8 cellular contexts compared by ENCODE assay signal in the genomic region with DNA sequence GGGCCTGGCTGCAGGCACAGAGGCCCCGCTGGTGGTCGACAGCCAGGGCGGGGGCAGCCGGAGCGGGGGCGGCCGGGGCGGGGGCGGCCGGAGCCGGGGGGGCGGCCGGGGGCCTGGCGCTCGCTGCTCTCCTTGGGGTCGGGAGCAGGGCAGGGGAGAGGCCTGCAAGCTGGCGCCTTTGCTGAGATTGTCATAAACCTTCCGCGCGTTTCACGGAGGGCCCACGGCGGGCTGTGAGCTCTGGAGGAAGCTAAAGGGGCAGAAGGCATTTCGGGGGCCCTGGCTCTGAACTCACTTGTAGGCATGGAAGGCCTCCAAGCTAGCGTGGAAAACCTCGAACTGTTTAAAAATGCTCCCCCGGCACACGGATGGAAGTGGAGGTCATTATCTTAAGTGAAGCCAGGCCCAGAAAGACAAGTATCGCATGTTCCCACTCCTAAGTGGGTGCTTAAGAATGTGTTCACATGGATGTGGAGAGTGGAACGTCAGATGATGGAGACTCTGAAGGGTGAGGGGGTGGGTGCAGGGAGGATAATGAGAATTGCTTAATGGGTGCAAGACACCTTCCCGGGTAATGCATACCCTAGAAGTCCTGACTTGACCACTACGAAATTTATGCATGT. TPM values are rescaled to one million over a fixed set of nuclear protein-coding genes. Genes with fewer than 3 reads are reported as not detected.
DNase-seq lines count a peak whose midpoint lies in the region; TF ChIP-seq lines count a peak whose summit lies in the region.

No MANE protein-coding gene starts in this region.

- H3K36me3 Mint-ChIP-seq in CD4-positive, alpha-beta memory T cell, result no peaks in the 10 kb centered on the region
- no peaks in the 10 kb centered on the region for H3K36me3 Mint-ChIP-seq in neural crest cell (ENCODE audit: low read depth)

- no peaks in the 10 kb centered on the region for H3K36me3 ChIP-seq in CD4-positive, alpha-beta memory T cell (ENCODE audit: insufficient read depth, low read length)
- H3K36me3 ChIP-seq in H7 (replicated peaks; ENCODE audit: control insufficient read depth, insufficient read depth, low read length), result no peaks in the 10 kb centered on the region
- H3K36me3 ChIP-seq in esophagus (ENCODE audit: control insufficient read depth in 2 of 2, insufficient read depth in 2 of 2, low read length in 1 of 2), result no peaks in the 10 kb centered on the region

- POLR2A ChIA-PET in CD4-positive, alpha-beta memory T cell (lab: Charles Lee; ENCODE audit: partially characterized antibody), result interaction anchor here (1.0 to 2.7 kb wide), 3 partner anchors 31 to 249 kb away, joined by 3 to 24 read pairs (median 3); a partner anchor contains a TSS

- 8 to 14% methylated on average over 24 to 32 of the region's 32 CpGs for WGBS in esophagus, 2 donors

- no peak overlapping the region for H3K27ac ChIP-seq in CD4-positive, alpha-beta memory T cell (ENCODE audit: low read depth, low read length)
- H3K27ac ChIP-seq in esophagus (ENCODE audit: low read depth in 2 of 2, low read length in 1 of 2), result peak overlapping the region; percentile 62 to 74

- peaks cover 18% of the 10 kb centered on the region for H3K4me1 ChIP-seq in CD4-positive, alpha-beta memory T cell (ENCODE audit: insufficient read depth, low read length)
- peaks cover 2 to 4% of the 10 kb centered on the region in 2 donors for H3K4me1 ChIP-seq in esophagus (ENCODE audit: control insufficient read depth in 2 of 2, insufficient read depth in 2 of 2, low read length in 1 of 2)

- H3K27ac Mint-ChIP-seq in CD4-positive, alpha-beta memory T cell, result peak overlapping the region in 3 of 7 donors; percentile 31 to 79 (median 35)
- peak overlapping the region; percentile 55 for H3K27ac Mint-ChIP-seq in neural crest cell (ENCODE audit: unreplicated experiment)

- no peaks in the 10 kb centered on the region for H3K9me3 ChIP-seq in CD4-positive, alpha-beta memory T cell (ENCODE audit: control insufficient read depth in 1 of 2, low read length in 2 of 2)
- H3K9me3 ChIP-seq in esophagus (ENCODE audit: control insufficient read depth in 2 of 2, insufficient read depth in 1 of 2, low read depth in 1 of 2, low read length in 1 of 2), result peaks cover 0 to 2% of the 10 kb centered on the region in 2 donors

- peaks cover 11 to 15% of the 10 kb centered on the region in 2 donors for H3K27me3 Mint-ChIP-seq in CD4-positive, alpha-beta memory T cell
- H3K27me3 Mint-ChIP-seq in neural crest cell (ENCODE audit: low read depth), result peaks cover 40% of the 10 kb centered on the region

- CTCF ChIA-PET in CD4-positive, alpha-beta memory T cell (lab: Charles Lee; ENCODE audit: partially characterized antibody), result interaction anchor here (1.2 to 1.4 kb wide), 2 partner anchors 9 to 15 kb away, joined by 5 read pairs; no protein-coding TSS in a partner anchor

- TF ChIP-seq CTCF in neural crest cell (conservative IDR thresholded peaks at IDR 0.05), result no peak

- H3K9me3 Mint-ChIP-seq in CD4-positive, alpha-beta memory T cell, result no peaks in the 10 kb centered on the region
- H3K9me3 Mint-ChIP-seq in neural crest cell, result no peaks in the 10 kb centered on the region

- intact Hi-C loops in CD4-positive, alpha-beta memory T cell (cut with micrococcal nuclease), result loop anchor here (5.0 kb wide), 1 partner anchor 249 kb away; a partner anchor contains a TSS

- in situ Hi-C loops in SK-MEL-5 (cut with HindIII; ENCODE audit: low pct_unique_long_range_greater_than_20kb, low sequenced_read_pairs), result no loop called here

- no peaks in the 10 kb centered on the region for H3K27me3 ChIP-seq in CD4-positive, alpha-beta memory T cell (ENCODE audit: insufficient read depth, low read length)
- H3K27me3 ChIP-seq in H7 (ENCODE audit: control insufficient read depth, insufficient read depth, low read length), result peaks cover 17% of the 10 kb centered on the region
- no peaks in the 10 kb centered on the region for H3K27me3 ChIP-seq in esophagus (ENCODE audit: control insufficient read depth in 1 of 2, insufficient read depth in 2 of 2, low read length in 2 of 2)

- DNase-seq in CD4-positive, alpha-beta memory T cell, result peak in 1 of 5 donors; percentile 6
- DNase-seq in H7, result no peak
- peak; percentile 30 for DNase-seq in SK-MEL-5 (ENCODE audit: low read depth, low spot score)
- peak; percentile 18 for DNase-seq in neural crest cell (ENCODE audit: low read depth, low spot score)
- no peak for DNase-seq in NCI-H2107 treated with DMSO at 0.1 percent for 48 hours (lab: John Stamatoyannopoulos, UW; ENCODE audit: unreplicated experiment)
- no peak for DNase-seq in OCI-M2 (lab: John Stamatoyannopoulos, UW; ENCODE audit: unreplicated experiment)
- DNase-seq in NCI-H226, result no peak

- no peak overlapping the region for H3K4me3 ChIP-seq in CD4-positive, alpha-beta memory T cell (ENCODE audit: low read length in 2 of 2)
- peak overlapping the region; percentile 65 for H3K4me3 ChIP-seq in H7 (ENCODE audit: insufficient read depth, low read depth, low read length)
- H3K4me3 ChIP-seq in esophagus (ENCODE audit: low read depth in 1 of 2, low read length in 2 of 2), result peak overlapping the region; percentile 48 to 61

- H3K4me3 Mint-ChIP-seq in CD4-positive, alpha-beta memory T cell, result peak overlapping the region; percentile 58 to 75 (median 68)
- H3K4me3 Mint-ChIP-seq in neural crest cell, result peak overlapping the region; percentile 89

- peaks cover 12 to 38% (median 19%) of the 10 kb centered on the region in 4 donors for H3K4me1 Mint-ChIP-seq in CD4-positive, alpha-beta memory T cell
- peaks cover 33% of the 10 kb centered on the region for H3K4me1 Mint-ChIP-seq in neural crest cell

RNA-seq across cellular contexts. Expression of a gene that starts 0.6 kb away (rescaled TPM):
- 1 to 10 TPM in 1 of 2 experiments, under 1 TPM in 1; 0.81 to 1.1 TPM for total RNA-seq in CD4-positive, alpha-beta memory T cell
- not detected for polyA plus RNA-seq in CD4-positive, alpha-beta memory T cell
- total RNA-seq in H7 (2014; rRNA removed; shearing (Covaris generic)), result 5.4 and 7.8 TPM in 2 replicates
- 2.0 and 2.5 TPM in 2 replicates for total RNA-seq in SK-MEL-5 (2014; rRNA removed; shearing (Covaris generic))
- 3.3 and 5.5 TPM in 2 replicates for polyA plus RNA-seq in SK-MEL-5 (2015; cell fraction: cytosol; rRNA removed)
- polyA plus RNA-seq in SK-MEL-5 (2015; cell fraction: nucleus; rRNA removed), result 9.8 and 10.7 TPM in 2 replicates
- 1 to 10 TPM; 1.3 to 1.8 TPM for polyA plus RNA-seq in esophagus
- total RNA-seq in neural crest cell, result 21.6 and 32.5 TPM in 2 replicates

RNA-seq across cellular contexts. Expression of a gene that starts 31.3 kb away (rescaled TPM):
- total RNA-seq in CD4-positive, alpha-beta memory T cell, result 10 to 100 TPM; 31.4 to 33.1 TPM
- polyA plus RNA-seq in CD4-positive, alpha-beta memory T cell, result 10 to 100 TPM; 27.8 to 34.6 TPM
- total RNA-seq in H7 (2014; rRNA removed; shearing (Covaris generic)), result 108 and 132 TPM in 2 replicates
- 112 and 132 TPM in 2 replicates for total RNA-seq in SK-MEL-5 (2014; rRNA removed; shearing (Covaris generic))
- 72.4 and 86.0 TPM in 2 replicates for polyA plus RNA-seq in SK-MEL-5 (2015; cell fraction: cytosol; rRNA removed)
- polyA plus RNA-seq in SK-MEL-5 (2015; cell fraction: nucleus; rRNA removed), result 48.4 and 49.0 TPM in 2 replicates
- polyA plus RNA-seq in esophagus, result 10 to 100 TPM; 14.7 to 34.0 TPM
- 55.3 and 56.4 TPM in 2 replicates for total RNA-seq in neural crest cell

Comparison
In these comparisons a context has a peak if more than half of its experiments do, and no peak if none do; other contexts are left out.
1. DNase-seq: peak in SK-MEL-5 (single experiment) and neural crest cell (single experiment); none in H7 (single experiment), NCI-H2107 treated with DMSO at 0.1 percent for 48 hours (single experiment), OCI-M2 (single experiment) and NCI-H226 (single experiment).
2. H3K4me3 ChIP-seq: peak in H7 (single experiment) and esophagus (2 of 2); none in CD4-positive, alpha-beta memory T cell (0 of 2).